Comparison of ENCODE assay signal across 8 cellular contexts in genomic region chr10:95655571-95656290, GRCh38. TPM values are rescaled to one million over a fixed set of nuclear protein-coding genes. Genes with fewer than 3 reads are reported as not detected.
DNase-seq lines count a peak whose midpoint lies in the region; ATAC-seq lines count a peak whose summit lies in the region.

No MANE protein-coding gene starts in this region.

- H2BK5ac ChIP-seq in neuronal stem cell (ENCODE audit: low read length), result peak overlapping the region; percentile 71

- peak; percentile 10 for ATAC-seq in GM19372 (IDR thresholded peaks at IDR 0.05; ENCODE audit: low read depth, unreplicated experiment)

- H3K4me3 ChIP-seq in CD8-positive, alpha-beta memory T cell (ENCODE audit: low read length), result peak overlapping the region; percentile 69
- peak overlapping the region; percentile 69 to 99 for H3K4me3 ChIP-seq in neuronal stem cell (ENCODE audit: low read length in 2 of 2)

- peak overlapping the region; percentile 60 for H3K27ac ChIP-seq in CD8-positive, alpha-beta memory T cell (ENCODE audit: low read depth, low read length)
- H3K27ac ChIP-seq in neuronal stem cell (replicated peaks; ENCODE audit: low read length), result no peak overlapping the region

- peak overlapping the region; percentile 78 for H3K14ac ChIP-seq in neuronal stem cell (ENCODE audit: low read length)

- H3K79me1 ChIP-seq in neuronal stem cell (ENCODE audit: low read depth, low read length), result no peaks in the 10 kb centered on the region

- H3K36me3 Mint-ChIP-seq in CD8-positive, alpha-beta memory T cell, result peaks cover 21 to 34% (median 23%) of the 10 kb centered on the region in 3 donors
- peaks cover 46% of the 10 kb centered on the region for H3K36me3 Mint-ChIP-seq in activated CD4-positive, alpha-beta T cell treated with anti-CD3 and anti-CD28 coated beads, Interleukin-2, amount 10 ng/mL, durations not matched to agents 24 days and 14 days (ENCODE audit: low read depth)

- H2AFZ ChIP-seq in neuronal stem cell (ENCODE audit: low read length), result peak overlapping the region; percentile 96

- no peak overlapping the region for H2BK15ac ChIP-seq in neuronal stem cell (ENCODE audit: low read length)

- H3K4ac ChIP-seq in neuronal stem cell (ENCODE audit: low read length), result peak overlapping the region; percentile 57

- H4K91ac ChIP-seq in neuronal stem cell (ENCODE audit: low read depth, low read length, poor library complexity), result no peak overlapping the region

- peak overlapping the region; percentile 96 for H3K18ac ChIP-seq in neuronal stem cell (ENCODE audit: low read length)

- no peak overlapping the region for H2BK12ac ChIP-seq in neuronal stem cell (ENCODE audit: low read length)

- peaks cover 0 to 5% (median 0%) of the 10 kb centered on the region in 5 donors for H3K9me3 Mint-ChIP-seq in CD8-positive, alpha-beta memory T cell
- peaks cover 18% of the 10 kb centered on the region for H3K9me3 Mint-ChIP-seq in activated CD4-positive, alpha-beta T cell treated with anti-CD3 and anti-CD28 coated beads, Interleukin-2, amount 10 ng/mL, durations not matched to agents 24 days and 14 days

- H3K9ac ChIP-seq in neuronal stem cell (ENCODE audit: low read depth, low read length, poor library complexity), result peak overlapping the region; percentile 95

- POLR2A ChIA-PET in CD8-positive, alpha-beta memory T cell (lab: Charles Lee), result no interaction called here

- H3K4me1 Mint-ChIP-seq in CD8-positive, alpha-beta memory T cell, result peaks cover 18 to 38% (median 34%) of the 10 kb centered on the region in 3 donors
- H3K4me1 Mint-ChIP-seq in activated CD4-positive, alpha-beta T cell treated with anti-CD3 and anti-CD28 coated beads, Interleukin-2, amount 10 ng/mL, durations not matched to agents 24 days and 14 days, result peaks cover 27% of the 10 kb centered on the region

- no peak overlapping the region for H2BK120ac ChIP-seq in neuronal stem cell (ENCODE audit: low read depth, low read length)

- H3K4me3 Mint-ChIP-seq in CD8-positive, alpha-beta memory T cell, result peak overlapping the region; percentile 96 to 100 (median 99)
- peak overlapping the region; percentile 98 for H3K4me3 Mint-ChIP-seq in activated CD4-positive, alpha-beta T cell treated with anti-CD3 and anti-CD28 coated beads, Interleukin-2, amount 10 ng/mL, durations not matched to agents 24 days and 14 days

- no peaks in the 10 kb centered on the region for H3K27me3 Mint-ChIP-seq in CD8-positive, alpha-beta memory T cell
- H3K27me3 Mint-ChIP-seq in activated CD4-positive, alpha-beta T cell treated with anti-CD3 and anti-CD28 coated beads, Interleukin-2, amount 10 ng/mL, durations not matched to agents 24 days and 14 days, result no peaks in the 10 kb centered on the region

- no CpG with 5 or more reads among the region's 23 CpGs for WGBS in neuronal stem cell (ENCODE audit: extremely low coverage in 2 of 2, insufficient read length in 2 of 2, insufficient replicate concordance in 1 of 2), 2 donors

- H3K9me3 ChIP-seq in CD8-positive, alpha-beta memory T cell (ENCODE audit: low read length), result no peaks in the 10 kb centered on the region
- peaks cover 2 to 18% of the 10 kb centered on the region in 2 donors for H3K9me3 ChIP-seq in neuronal stem cell (replicated peaks in 1 of 2; ENCODE audit: control insufficient read depth in 2 of 2, insufficient read depth in 1 of 2, low read depth in 1 of 2, low read length in 2 of 2)

- intact Hi-C loops in activated CD4-positive, alpha-beta T cell treated with anti-CD3 and anti-CD28 coated beads, Interleukin-2, amount 10 ng/mL, durations not matched to agents 24 days and 14 days (cut with micrococcal nuclease), result loop anchor here (1.0 to 2.0 kb wide), 2 partner anchors 39 to 95 kb away; partner anchors contain the start of gene SORBS1

- DNase-seq in CD8-positive, alpha-beta memory T cell, result peak in 1 of 5 donors; percentile 20
- DNase-seq in HT-29 (ENCODE audit: low spot score) (peak; percentile 57), fibroblast of peridontal ligament (ENCODE audit: extremely low read depth) (peak; percentile 33), neuronal stem cell (ENCODE audit: low spot score) (peak; percentile 20), cortex of kidney (lab: John Stamatoyannopoulos, UW) (no peak), CD1c-positive myeloid dendritic cell (ENCODE audit: extremely low spot score) (no peak)
- no peak for DNase-seq in activated CD4-positive, alpha-beta T cell treated with anti-CD3 and anti-CD28 coated beads, Interleukin-2, amount 10 ng/mL, durations not matched to agents 24 days and 14 days

- peak overlapping the region in 7 of 8 donors; percentile 9 to 94 (median 82) for H3K27ac Mint-ChIP-seq in CD8-positive, alpha-beta memory T cell
- H3K27ac Mint-ChIP-seq in activated CD4-positive, alpha-beta T cell treated with anti-CD3 and anti-CD28 coated beads, Interleukin-2, amount 10 ng/mL, durations not matched to agents 24 days and 14 days, result peak overlapping the region; percentile 85

- peaks cover 7% of the 10 kb centered on the region for H3K36me3 ChIP-seq in CD8-positive, alpha-beta memory T cell (ENCODE audit: insufficient read depth, low read length)
- peaks cover 10 to 29% of the 10 kb centered on the region in 2 donors for H3K36me3 ChIP-seq in neuronal stem cell (replicated peaks in 1 of 2; ENCODE audit: control insufficient read depth in 2 of 2, insufficient read depth in 2 of 2, low read length in 2 of 2)

- no peaks in the 10 kb centered on the region for H3K27me3 ChIP-seq in CD8-positive, alpha-beta memory T cell (ENCODE audit: insufficient read depth, low read length, poor library complexity, severe bottlenecking)
- no peaks in the 10 kb centered on the region for H3K27me3 ChIP-seq in neuronal stem cell (ENCODE audit: control insufficient read depth in 3 of 3, insufficient read depth in 3 of 3, low read depth in 1 of 3, low read length in 3 of 3)

- H3K4me1 ChIP-seq in CD8-positive, alpha-beta memory T cell (ENCODE audit: insufficient read depth, low read length), result peaks cover 20% of the 10 kb centered on the region
- H3K4me1 ChIP-seq in neuronal stem cell (ENCODE audit: control insufficient read depth in 2 of 2, insufficient read depth in 1 of 2, low read depth in 1 of 2, low read length in 2 of 2), result peaks cover 2 to 4% of the 10 kb centered on the region in 2 donors

- CTCF ChIA-PET in CD8-positive, alpha-beta memory T cell (lab: Charles Lee), result interaction anchor here (1.1 to 1.8 kb wide), 2 partner anchors 38 kb away, joined by 4 to 7 read pairs; partner anchors contain the start of gene TCTN3

- no peak overlapping the region for H3K23ac ChIP-seq in neuronal stem cell (ENCODE audit: low read depth, low read length, poor library complexity)

- no peak overlapping the region for H4K8ac ChIP-seq in neuronal stem cell (ENCODE audit: low read depth, low read length)

- peak overlapping the region; percentile 71 for H2AK5ac ChIP-seq in neuronal stem cell (ENCODE audit: low read depth, low read length)

- H3K4me2 ChIP-seq in neuronal stem cell (ENCODE audit: insufficient read depth, low read length, poor library complexity, severe bottlenecking), result peak overlapping the region; percentile 70

RNA-seq across cellular contexts. Expression of gene ALDH18A1, which starts 0.8 kb away (rescaled TPM):
- total RNA-seq in CD8-positive, alpha-beta memory T cell, result 10 to 100 TPM; 89.1 to 89.6 TPM
- polyA plus RNA-seq in CD8-positive, alpha-beta memory T cell, result 66.9 TPM
- 108 and 110 TPM in 2 replicates for total RNA-seq in HT-29 (2014; rRNA removed; shearing (Covaris generic))
- 126 TPM in 2 replicates for total RNA-seq in activated CD4-positive, alpha-beta T cell treated with anti-CD3 and anti-CD28 coated beads, Interleukin-2, amount 10 ng/mL, durations not matched to agents 24 days and 14 days
- polyA plus RNA-seq in neuronal stem cell (2013, experiment 1 of 2), result 41.1 TPM
- 41.4 TPM for polyA plus RNA-seq in neuronal stem cell (2013, experiment 2 of 2)

RNA-seq across cellular contexts. Expression of gene TCTN3, which starts 38.0 kb away (rescaled TPM):
- 10 to 100 TPM; 32.1 to 32.7 TPM for total RNA-seq in CD8-positive, alpha-beta memory T cell
- polyA plus RNA-seq in CD8-positive, alpha-beta memory T cell, result 59.1 TPM
- 16.4 and 19.1 TPM in 2 replicates for total RNA-seq in HT-29 (2014; rRNA removed; shearing (Covaris generic))
- total RNA-seq in activated CD4-positive, alpha-beta T cell treated with anti-CD3 and anti-CD28 coated beads, Interleukin-2, amount 10 ng/mL, durations not matched to agents 24 days and 14 days, result 42.7 and 44.6 TPM in 2 replicates
- 40.4 TPM for polyA plus RNA-seq in neuronal stem cell (2013, experiment 1 of 2)
- 38.9 TPM for polyA plus RNA-seq in neuronal stem cell (2013, experiment 2 of 2)

Comparison
In these comparisons a context has a peak if more than half of its experiments do, and no peak if none do; other contexts are left out.
1. DNase-seq: peak in HT-29 (single experiment), fibroblast of peridontal ligament (single experiment) and neuronal stem cell (single experiment); none in activated CD4-positive, alpha-beta T cell treated with anti-CD3 and anti-CD28 coated beads, Interleukin-2, amount 10 ng/mL, durations not matched to agents 24 days and 14 days (single experiment), cortex of kidney (single experiment) and CD1c-positive myeloid dendritic cell (single experiment).